In the genomic region with DNA sequence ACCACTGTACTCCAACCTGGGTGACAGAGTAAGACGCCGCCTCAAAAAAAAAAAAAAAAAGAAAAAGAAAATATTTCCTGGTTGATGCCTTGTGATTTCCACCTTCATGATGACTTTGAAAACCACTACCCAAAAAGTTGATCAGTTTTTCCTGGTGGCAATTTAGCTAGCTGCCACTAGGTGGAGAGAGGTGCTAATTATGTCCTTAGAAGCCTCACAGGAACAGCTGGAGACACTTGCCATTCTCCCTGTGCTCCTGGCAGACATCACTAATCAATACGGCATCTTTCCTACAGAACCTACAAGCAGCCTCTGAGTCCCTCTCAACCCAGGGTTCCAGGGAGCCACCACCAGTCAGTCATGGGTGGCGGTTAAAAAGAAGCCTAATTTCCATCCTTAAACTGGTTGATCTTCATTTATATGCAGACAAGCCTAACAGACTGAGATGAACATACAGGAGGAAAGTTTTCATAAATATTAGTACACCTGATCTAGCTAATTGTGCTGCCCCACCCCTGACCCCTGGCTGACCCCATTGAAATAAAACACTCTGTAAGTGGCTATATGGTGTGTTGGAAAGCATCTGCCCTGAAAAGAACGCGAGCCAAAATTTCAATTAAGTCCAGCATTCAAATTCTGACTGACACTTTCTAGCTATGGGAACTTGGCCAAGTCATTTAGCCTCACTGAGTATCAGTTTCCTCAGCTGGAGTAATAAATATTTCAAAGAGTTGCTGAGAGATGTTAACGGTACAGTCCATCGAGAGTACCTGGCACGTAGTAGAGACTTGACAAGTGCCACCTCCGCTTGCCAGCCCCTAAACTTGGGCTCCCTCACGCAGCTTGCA, we compare ENCODE assay signal across 9 cellular contexts. TPM values are rescaled to one million over a fixed set of nuclear protein-coding genes. Genes with fewer than 3 reads are reported as not detected.
DNase-seq lines count a peak whose midpoint lies in the region; ATAC-seq, FAIRE-seq and TF ChIP-seq lines count a peak whose summit lies in the region.
"Had no signal": no experiment of that assay in that cellular context is flagged by ENCODE, and none has a peak within 500 bp of the region (broad histone marks: within the 10 kb centered on the region; RNA-seq: fewer than 3 reads in every experiment).

No MANE protein-coding gene starts in this region.

- H3K9me3 ChIP-seq in osteoblast (ENCODE audit: low read depth, low read length) = no peaks in the 10 kb centered on the region

- H3K36me3 ChIP-seq in osteoblast (ENCODE audit: insufficient read depth, low read length) = no peaks in the 10 kb centered on the region

- no peaks in the 10 kb centered on the region for H4K20me1 ChIP-seq in osteoblast (ENCODE audit: insufficient read depth, low read length)

- H3K27me3 ChIP-seq in osteoblast (ENCODE audit: insufficient read depth, low read length) = peaks cover 7% of the 10 kb centered on the region

- DNase-seq in AML-193 (lab: John Stamatoyannopoulos, UW) = peak; percentile 53 to 62
- no peak for DNase-seq in GM12892 (ENCODE audit: insufficient read length)
- peak; percentile 85 for DNase-seq in NCI-H2171 (lab: John Stamatoyannopoulos, UW)
- DNase-seq in activated CD4-positive, alpha-beta T cell treated with anti-CD3 and anti-CD28 coated beads for 4 hours = peak; percentile 37 to 59
- peak; percentile 23 to 33 for DNase-seq in erythroblast (lab: John Stamatoyannopoulos, UW)
- no peak for DNase-seq in osteoblast (ENCODE audit: insufficient read length, low spot score, missing footprints)
- no peak for DNase-seq in UCSD-AML1 (lab: John Stamatoyannopoulos, UW; ENCODE audit: unreplicated experiment)

- ATAC-seq in GM21737 (IDR thresholded peaks at IDR 0.05; ENCODE audit: unreplicated experiment) = no peak

- peaks cover 11% of the 10 kb centered on the region for H3K4me1 ChIP-seq in osteoblast (ENCODE audit: insufficient read depth, low read length)

- H2AFZ ChIP-seq in osteoblast (ENCODE audit: low read length) = no peak overlapping the region

- H3K27ac ChIP-seq in osteoblast (ENCODE audit: low read depth, low read length) = no peak overlapping the region

- H3K4me3 ChIP-seq in osteoblast (ENCODE audit: insufficient read depth, low read length) = no peak overlapping the region

- TF ChIP-seq POLR2A in GM12892 (IDR thresholded peaks at IDR 0.05; ENCODE audit: low read depth, low read length) = no peak
- no peak for TF ChIP-seq POLR2A in erythroblast (IDR thresholded peaks at IDR 0.05; ENCODE audit: low read length)

- peak; percentile 69 for TF ChIP-seq CTCF in osteoblast (IDR thresholded peaks at IDR 0.05; ENCODE audit: extremely low read depth, low read depth, low read length)

- no peak overlapping the region for H3K4me2 ChIP-seq in osteoblast (ENCODE audit: insufficient read depth, low read length)

- FAIRE-seq in GM12892 (lab: Jason Lieb, UNC) = peak; percentile 62

- no peaks in the 10 kb centered on the region for H3K79me2 ChIP-seq in osteoblast (ENCODE audit: insufficient read depth, low read length)

RNA-seq across cellular contexts. Expression of gene OAS1, which starts 6.2 kb away (rescaled TPM):
- 83.3 TPM for polyA plus RNA-seq in GM12892 (2012; ENCODE audit: missing spikeins)
- total RNA-seq in osteoblast = 0.59 and 3.6 TPM in 2 replicates
- polyA plus RNA-seq: neural cell had no signal

RNA-seq across cellular contexts. Expression of gene OAS3, which starts 37.8 kb away (rescaled TPM):
- polyA plus RNA-seq in GM12892 (2012; ENCODE audit: missing spikeins) = 45.9 TPM
- total RNA-seq in osteoblast = 1.8 and 6.9 TPM in 2 replicates
- polyA plus RNA-seq: neural cell had no signal

Comparison
In these comparisons a context has a peak if more than half of its experiments do, and no peak if none do; other contexts are left out.
1. DNase-seq: peak in AML-193 (2 of 2), NCI-H2171 (single experiment), activated CD4-positive, alpha-beta T cell treated with anti-CD3 and anti-CD28 coated beads for 4 hours (2 of 2) and erythroblast (2 of 2); none in GM12892 (single experiment), osteoblast (single experiment) and UCSD-AML1 (single experiment).